1 cellular context compared by ENCODE assay signal in genomic region chr3:142981901-142982773, GRCh38.
A peak's percentile ranks its signal among the peaks of the same experiment; 100 is the strongest.
TF ChIP-seq lines count a peak whose summit lies in the region.

No MANE protein-coding gene starts in this region.

TF ChIP-seq in H1, 55 proteins besides CTCF, POLR2A, EP300 and RAD21 (continued from another document):
- TF ChIP-seq JUND (IDR thresholded peaks at IDR 0.05; ENCODE audit: low read length) = peak; percentile 49; the same call in 1 of the 2 replicates
